Comparison of ENCODE assay signal across 28 cellular contexts in genomic region chr6:50449128-50449527, GRCh38.
"Had no signal": no experiment of that assay in that cellular context is flagged by ENCODE, and none has a peak within 500 bp of the region (broad histone marks: within the 10 kb centered on the region; RNA-seq: fewer than 3 reads in every experiment).

No MANE protein-coding gene starts in this region.

- H3K36me3 ChIP-seq: colonic mucosa, esophagus squamous epithelium, gastrocnemius medialis, heart right ventricle, left lung, lower lobe of right lung had no signal

- H3K9me3 ChIP-seq: colonic mucosa, esophagus squamous epithelium, gastrocnemius medialis, heart right ventricle, left lung, lower lobe of right lung, mucosa of descending colon had no signal

- H3K4me3 Mint-ChIP-seq: dendritic cell treated with granulocyte-macrophage colony-stimulating factor and Interleukin-4, amounts not matched to agents 40 ng/mL and 50 ng/mL, for 4 days; effector memory CD8-positive, alpha-beta T cell; endodermal cell; mesothelial cell of epicardium; naive B cell had no signal

- H3K27ac ChIP-seq: colonic mucosa, epithelial cell of prostate, esophagus squamous epithelium, gastrocnemius medialis, heart right ventricle, left lung, lower lobe of right lung had no signal

- FAIRE-seq: endometrium, islet of Langerhans, keratinocyte had no signal

- H3K27ac Mint-ChIP-seq: dendritic cell treated with granulocyte-macrophage colony-stimulating factor and Interleukin-4, amounts not matched to agents 40 ng/mL and 50 ng/mL, for 4 days; effector memory CD8-positive, alpha-beta T cell; endodermal cell; mesothelial cell of epicardium; naive B cell had no signal

- ATAC-seq: effector memory CD8-positive, alpha-beta T cell; esophagus mucosa; gastrocnemius medialis; heart right ventricle; left cardiac atrium; left lung; left ventricle myocardium superior; lower lobe of right lung; mucosa of descending colon had no signal

- DNase-seq: colonic mucosa; cortex of kidney; effector CD8-positive, alpha-beta T cell; effector memory CD8-positive, alpha-beta T cell; endodermal cell; erythroblast; esophagus squamous epithelium; foreskin fibroblast; foreskin melanocyte; gastrocnemius medialis; glutamatergic neuron; head of caudate nucleus; heart right ventricle; hippocampal formation; left cardiac atrium; left lung; left ventricle myocardium superior; lower lobe of right lung; mesenchymal stem cell; mucosa of descending colon; naive B cell had no signal

- H3K9me3 Mint-ChIP-seq: dendritic cell treated with granulocyte-macrophage colony-stimulating factor and Interleukin-4, amounts not matched to agents 40 ng/mL and 50 ng/mL, for 4 days; endodermal cell; mesothelial cell of epicardium had no signal

- H3K4me1 Mint-ChIP-seq: endodermal cell, mesothelial cell of epicardium, naive B cell had no signal

- H3K27me3 Mint-ChIP-seq: dendritic cell treated with granulocyte-macrophage colony-stimulating factor and Interleukin-4, amounts not matched to agents 40 ng/mL and 50 ng/mL, for 4 days; effector memory CD8-positive, alpha-beta T cell; naive B cell had no signal

- H3K4me1 ChIP-seq: colonic mucosa, esophagus squamous epithelium, gastrocnemius medialis, heart right ventricle, left lung, lower lobe of right lung had no signal

- H3K4me3 ChIP-seq: colonic mucosa, esophagus squamous epithelium, gastrocnemius medialis, heart right ventricle, left lung, lower lobe of right lung, mucosa of descending colon had no signal

- H3K27me3 ChIP-seq: colonic mucosa, esophagus squamous epithelium, gastrocnemius medialis, heart right ventricle, left lung had no signal

- H3K36me3 Mint-ChIP-seq: mesothelial cell of epicardium, naive B cell had no signal
